ENCODE assay signal across 10 cellular contexts in the genomic region with DNA sequence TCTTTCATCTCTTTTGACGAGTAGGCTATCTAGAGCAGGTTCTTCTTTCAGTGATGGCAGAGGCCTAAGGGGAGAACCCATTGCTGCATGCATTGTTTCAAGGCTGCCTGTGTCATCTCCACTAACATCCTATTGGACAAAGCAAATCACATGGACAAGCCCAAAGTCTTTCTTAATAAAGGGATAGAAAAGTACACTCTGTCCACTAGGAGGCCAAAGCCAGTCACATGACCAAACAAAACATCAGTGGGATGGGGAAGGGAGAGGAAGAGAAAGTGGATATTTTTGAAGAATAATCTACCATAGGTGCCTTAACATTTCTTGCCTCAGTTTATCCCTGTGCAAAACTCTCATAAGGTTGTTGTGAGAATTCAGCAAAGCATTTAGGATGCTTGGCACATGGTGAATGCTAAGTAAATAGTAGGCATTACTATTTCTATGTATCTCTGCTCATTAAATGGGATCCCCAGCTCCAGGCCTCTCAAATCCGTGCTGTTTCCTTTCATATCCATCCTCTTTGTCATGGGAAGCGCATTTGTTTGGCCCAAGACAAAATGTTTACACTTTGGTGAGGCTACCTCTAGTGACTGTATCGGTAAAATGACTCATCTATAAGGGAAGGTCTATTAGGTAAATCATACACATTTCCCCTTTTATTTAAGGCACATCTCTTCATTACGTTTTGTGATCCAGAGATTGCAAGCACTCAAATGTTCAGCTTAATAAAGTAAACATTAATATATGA. TPM values are rescaled to one million over a fixed set of nuclear protein-coding genes. Genes with fewer than 3 reads are reported as not detected.
DNase-seq lines count a peak whose midpoint lies in the region; ATAC-seq and TF ChIP-seq lines count a peak whose summit lies in the region.
"Had no signal": no experiment of that assay in that cellular context is flagged by ENCODE, and none has a peak within 500 bp of the region (broad histone marks: within the 10 kb centered on the region; RNA-seq: fewer than 3 reads in every experiment).

No MANE protein-coding gene starts in this region.

- H3K27ac ChIP-seq in hepatocyte: no peak overlapping the region
- H3K27ac ChIP-seq in ovary: no peak overlapping the region
- H3K27ac ChIP-seq: right atrium auricular region had no signal

- no peaks in the 10 kb centered on the region for H3K9me2 ChIP-seq in hepatocyte (replicated peaks; ENCODE audit: insufficient read depth)

- DNase-seq in OCI-M1 (lab: John Stamatoyannopoulos, UW) (peak; percentile 65), hepatic stellate cell (ENCODE audit: low spot score) (peak; percentile 4), hepatocyte (ENCODE audit: low spot score) (no peak), ovary (no peak), SKM-1 treated with dmso at 0.1 percent for 144 hours (lab: John Stamatoyannopoulos, UW; ENCODE audit: unreplicated experiment) (no peak)
- no peak for DNase-seq in activated CD4-positive, alpha-beta T cell treated with anti-CD3 and anti-CD28 coated beads for 48 hours
- DNase-seq: Calu3 had no signal

- no peak overlapping the region for H2AFZ ChIP-seq in hepatocyte

- peak; percentile 57 for ATAC-seq in HG02798 (IDR thresholded peaks at IDR 0.05; ENCODE audit: poor library complexity, unreplicated experiment)

- H3K4me1 ChIP-seq in hepatocyte (ENCODE audit: insufficient read depth): no peaks in the 10 kb centered on the region
- no peaks in the 10 kb centered on the region for H3K4me1 ChIP-seq in ovary (ENCODE audit: insufficient read depth)
- H3K4me1 ChIP-seq: right atrium auricular region had no signal

- H4K20me1 ChIP-seq in hepatocyte (ENCODE audit: insufficient read depth, poor library complexity, severe bottlenecking): no peaks in the 10 kb centered on the region

- H3K36me3 ChIP-seq in hepatocyte (replicated peaks; ENCODE audit: insufficient read depth, low read depth): no peaks in the 10 kb centered on the region
- no peaks in the 10 kb centered on the region for H3K36me3 ChIP-seq in ovary
- H3K36me3 ChIP-seq: right atrium auricular region had no signal

- no peaks in the 10 kb centered on the region for H3K27me3 ChIP-seq in hepatocyte
- H3K27me3 ChIP-seq in ovary: no peaks in the 10 kb centered on the region
- H3K27me3 ChIP-seq: right atrium auricular region had no signal

- intact Hi-C loops in ovary (cut with DNase I): no loop called here

- H3K79me2 ChIP-seq in hepatocyte: no peaks in the 10 kb centered on the region

- WGBS in hepatocyte (ENCODE audit: low lambda C conversion rate, missing lambda C conversion rate): 93% methylated on average over 5 of the region's 5 CpGs
- 90 to 96% (median 94%) methylated on average over 5 of the region's 5 CpGs for WGBS in ovary, 3 donors

- no peak overlapping the region for H3K4me2 ChIP-seq in hepatocyte

- TF ChIP-seq CTCF in GM12873 (IDR thresholded peaks at IDR 0.05; ENCODE audit: insufficient read depth, low read depth, low read length, missing control alignments) (peak; percentile 25), hepatocyte (IDR thresholded peaks at IDR 0.05; ENCODE audit: poor library complexity) (no peak), ovary (IDR thresholded peaks at IDR 0.05) (no peak)

- no peaks in the 10 kb centered on the region for H3K9me3 ChIP-seq in hepatocyte (ENCODE audit: low read depth)
- H3K9me3 ChIP-seq in ovary: no peaks in the 10 kb centered on the region
- H3K9me3 ChIP-seq: right atrium auricular region had no signal

- TF ChIP-seq POLR2A in ovary (IDR thresholded peaks at IDR 0.05): no peak

- H3K4me3 ChIP-seq in hepatocyte (no peak overlapping the region), ovary (no peak overlapping the region)
- H3K4me3 ChIP-seq: right atrium auricular region had no signal

- TF ChIP-seq EP300 in ovary (IDR thresholded peaks at IDR 0.05): no peak

RNA-seq across cellular contexts. Expression of a gene that starts 16.7 kb away (rescaled TPM):
- total RNA-seq in hepatocyte: 37.4 and 41.5 TPM in 2 replicates
- polyA plus RNA-seq in hepatocyte: 15.7 and 16.3 TPM in 2 replicates
- 10 to 100 TPM; 11.3 to 26.3 (median 16.6) TPM for total RNA-seq in ovary
- polyA plus RNA-seq in ovary: 10 to 100 TPM; 10.1 to 26.7 TPM

Comparison
In these comparisons a context has a peak if more than half of its experiments do, and no peak if none do; other contexts are left out.
1. DNase-seq: peak in OCI-M1 (single experiment) and hepatic stellate cell (single experiment); none in hepatocyte (single experiment), activated CD4-positive, alpha-beta T cell treated with anti-CD3 and anti-CD28 coated beads for 48 hours (single experiment), ovary (0 of 5) and SKM-1 treated with dmso at 0.1 percent for 144 hours (single experiment).